ENCODE assay signal across 2 cellular contexts in the genomic region with DNA sequence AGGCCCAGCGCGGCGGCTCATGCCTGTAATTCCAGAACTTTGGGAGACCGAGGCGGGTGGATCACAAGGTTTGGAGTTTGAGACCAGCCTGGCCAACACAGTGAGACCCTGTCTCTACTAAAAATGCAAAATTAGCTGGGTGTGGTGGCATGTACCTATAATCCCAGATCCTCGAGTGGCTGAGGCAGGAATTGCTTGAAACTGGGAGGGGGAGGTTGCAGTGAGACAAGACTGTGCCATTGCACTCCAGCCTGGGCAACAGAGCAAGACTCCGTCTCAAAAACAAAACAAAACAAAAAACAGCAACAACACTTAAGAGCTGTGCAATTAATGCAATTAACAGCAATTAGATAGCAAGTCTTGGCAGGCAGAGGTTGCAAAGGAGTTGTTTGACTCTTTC. TPM values are rescaled to one million over a fixed set of nuclear protein-coding genes. Genes with fewer than 3 reads are reported as not detected.
"Had no signal": no experiment of that assay in that cellular context is flagged by ENCODE, and none has a peak within 500 bp of the region (broad histone marks: within the 10 kb centered on the region; RNA-seq: fewer than 3 reads in every experiment).

No MANE protein-coding gene starts in this region.

RNA-seq across cellular contexts. Expression of gene MORN3, which starts 45.6 kb away (rescaled TPM):
- total RNA-seq: left lobe of liver, vagina had no signal
